In genomic region chr4:15665738-15666365, GRCh38 we compare ENCODE assay signal across 10 cellular contexts. TPM values are rescaled to one million over a fixed set of nuclear protein-coding genes. Genes with fewer than 3 reads are reported as not detected.
A peak's percentile ranks its signal among the peaks of the same experiment; 100 is the strongest.
DNase-seq lines count a peak whose midpoint lies in the region; ATAC-seq and TF ChIP-seq lines count a peak whose summit lies in the region.
"Had no signal": no experiment of that assay in that cellular context is flagged by ENCODE, and none has a peak within 500 bp of the region (broad histone marks: within the 10 kb centered on the region; RNA-seq: fewer than 3 reads in every experiment).

No MANE protein-coding gene starts in this region.

- H3K27me3 ChIP-seq in gastroesophageal sphincter (no peaks in the 10 kb centered on the region), skeletal muscle tissue (ENCODE audit: control insufficient read depth in 3 of 3, insufficient read depth in 3 of 3, low read length in 3 of 3) (no peaks in the 10 kb centered on the region)

- DNase-seq in SIG-M5 (lab: John Stamatoyannopoulos, UW) (peak; percentile 15), occipital lobe (lab: John Stamatoyannopoulos, UW) (no peak), NCI-H82 treated with DMSO at 0.1 percent for 48 hours (lab: John Stamatoyannopoulos, UW; ENCODE audit: unreplicated experiment) (no peak), COLO668 (lab: John Stamatoyannopoulos, UW; ENCODE audit: unreplicated experiment) (no peak)
- DNase-seq: central memory CD4-positive, alpha-beta T cell; NCI-H1092 had no signal

- H3K9ac ChIP-seq in skeletal muscle tissue (ENCODE audit: low read depth in 1 of 3, low read length in 3 of 3) = no peak overlapping the region

- H3K4me1 ChIP-seq in gastroesophageal sphincter (no peaks in the 10 kb centered on the region), skeletal muscle tissue (ENCODE audit: control insufficient read depth in 3 of 3, insufficient read depth in 3 of 3, low read length in 3 of 3) (peaks cover 0 to 4% (median 0%) of the 10 kb centered on the region in 3 donors)

- H3K36me3 ChIP-seq in gastroesophageal sphincter = no peaks in the 10 kb centered on the region
- no peaks in the 10 kb centered on the region for H3K36me3 ChIP-seq in skeletal muscle tissue (ENCODE audit: control insufficient read depth in 3 of 3, insufficient read depth in 3 of 3, low read length in 3 of 3)

- no peak for TF ChIP-seq EP300 in Ishikawa (IDR thresholded peaks at IDR 0.05; ENCODE audit: borderline replicate concordance)
- TF ChIP-seq EP300 in gastroesophageal sphincter (IDR thresholded peaks at IDR 0.05) = no peak

- peak; percentile 63 for ATAC-seq in gastroesophageal sphincter
- ATAC-seq: Panc1 had no signal

- TF ChIP-seq CTCF in gastroesophageal sphincter (IDR thresholded peaks at IDR 0.05) = no peak

- no peak for TF ChIP-seq RAD21 in Ishikawa (IDR thresholded peaks at IDR 0.05; ENCODE audit: low read depth)

- no peak for TF ChIP-seq POLR2A in gastroesophageal sphincter (IDR thresholded peaks at IDR 0.05)

- H3K4me3 ChIP-seq in gastroesophageal sphincter (no peak overlapping the region), skeletal muscle tissue (ENCODE audit: low read length in 3 of 3) (no peak overlapping the region)

- H3K27ac ChIP-seq in gastroesophageal sphincter (peak overlapping the region in 1 of 4 donors; percentile 55), skeletal muscle tissue (ENCODE audit: low read depth, low read length) (peak overlapping the region; percentile 51)

- H3K9me3 ChIP-seq in gastroesophageal sphincter (no peaks in the 10 kb centered on the region), skeletal muscle tissue (ENCODE audit: control insufficient read depth in 3 of 3, low read length in 3 of 3) (no peaks in the 10 kb centered on the region)

- 88 to 100% methylated on average over 1 to 2 of the region's 3 CpGs for WGBS in gastroesophageal sphincter (ENCODE audit: low coverage in 1 of 2), 2 donors

TF ChIP-seq in Ishikawa, 13 proteins besides CTCF, POLR2A, EP300 and RAD21:
- peak; percentile 68 for TF ChIP-seq TCF12 (IDR thresholded peaks at IDR 0.05; ENCODE audit: low read depth)
- no peak; the same call in 1 of the 2 replicates for TF ChIP-seq FOXM1 (IDR thresholded peaks at IDR 0.05; ENCODE audit: borderline replicate concordance, low read depth)
- 0 out of 2 replicates have a peak, but pooled peaks have one; percentile 5 for TF ChIP-seq CEBPB (IDR thresholded peaks at IDR 0.05)

RNA-seq across cellular contexts. Expression of gene FBXL5, which starts 10.7 kb away (rescaled TPM):
- total RNA-seq in gastroesophageal sphincter (100 to 1,000 TPM in 3 of 4 donors, 10 to 100 TPM in 1; 95.9 to 191 (median 159) TPM), skeletal muscle tissue (133 TPM), occipital lobe (229 TPM)

RNA-seq across cellular contexts. Expression of gene FAM200B, which starts 15.8 kb away (rescaled TPM):
- total RNA-seq in gastroesophageal sphincter = 10 to 100 TPM; 54.1 to 97.4 (median 72.7) TPM
- 12.0 TPM for total RNA-seq in skeletal muscle tissue
- total RNA-seq in occipital lobe = 98.4 TPM

RNA-seq across cellular contexts. Expression of gene BST1, which starts 37.0 kb away (rescaled TPM):
- total RNA-seq in gastroesophageal sphincter (1 to 10 TPM in 3 of 4 donors, under 1 TPM in 1; 0.62 to 9.3 (median 3.3) TPM), skeletal muscle tissue (5.2 TPM), occipital lobe (2.8 TPM)
